ENCODE assay signal across 8 cellular contexts in genomic region chr11:2933376-2934056, GRCh38. TPM values are rescaled to one million over a fixed set of nuclear protein-coding genes. Genes with fewer than 3 reads are reported as not detected.
A peak's percentile ranks its signal among the peaks of the same experiment; 100 is the strongest.
DNase-seq lines count a peak whose midpoint lies in the region; ATAC-seq and TF ChIP-seq lines count a peak whose summit lies in the region.

No MANE protein-coding gene starts in this region.

- H3K4me3 Mint-ChIP-seq in Calu3 (ENCODE audit: low read depth, unreplicated experiment) = peak overlapping the region; percentile 12

- no peaks in the 10 kb centered on the region; the same call in 1 of the 2 replicates for H3K9me3 ChIP-seq in SJCRH30 (replicated peaks)

- intact Hi-C loops in Calu3 (cut with micrococcal nuclease; ENCODE audit: unreplicated experiment) = no loop called here

- no peak for ATAC-seq in GM21576 (IDR thresholded peaks at IDR 0.05; ENCODE audit: unreplicated experiment)
- ATAC-seq in HG03025 (IDR thresholded peaks at IDR 0.05; ENCODE audit: low FRiP score, unreplicated experiment) = no peak

- no peak overlapping the region for H3K27ac ChIP-seq in SJCRH30

- TF ChIP-seq RAD21 in Ishikawa (IDR thresholded peaks at IDR 0.05; ENCODE audit: low read depth) = no peak

- H3K36me3 ChIP-seq in SJCRH30 = no peaks in the 10 kb centered on the region

- H3K4me3 ChIP-seq in fibroblast of the aortic adventitia (ENCODE audit: low read depth, low read length) (no peak overlapping the region), SJCRH30 (no peak overlapping the region)

- no peaks in the 10 kb centered on the region for H3K27me3 Mint-ChIP-seq in Calu3 (ENCODE audit: unreplicated experiment)

- peak; percentile 92 for DNase-seq in Calu3
- peak; percentile 25 for DNase-seq in activated CD4-positive, alpha-beta T cell treated with anti-CD3 and anti-CD28 coated beads, Interleukin-2, amount 50 U/mL, for 1 hour
- DNase-seq in fibroblast of the aortic adventitia (ENCODE audit: low read depth) = peak; percentile 80
- DNase-seq in renal cortical epithelial cell (ENCODE audit: low read depth) = peak; percentile 83
- DNase-seq in SJCRH30 = no peak

- peaks cover 9% of the 10 kb centered on the region for H3K9me3 Mint-ChIP-seq in Calu3 (ENCODE audit: low read depth, unreplicated experiment)

- H3K27ac Mint-ChIP-seq in Calu3 (ENCODE audit: unreplicated experiment) = peak overlapping the region; percentile 73

- peaks cover 15% of the 10 kb centered on the region for H3K4me1 Mint-ChIP-seq in Calu3 (ENCODE audit: low read depth, unreplicated experiment)

- H3K36me3 Mint-ChIP-seq in Calu3 (ENCODE audit: insufficient read depth, unreplicated experiment) = peaks cover 50% of the 10 kb centered on the region

- TF ChIP-seq EP300 in Ishikawa (IDR thresholded peaks at IDR 0.05; ENCODE audit: borderline replicate concordance) = no peak

- no peaks in the 10 kb centered on the region for H3K27me3 ChIP-seq in SJCRH30

- TF ChIP-seq CTCF in Calu3 (IDR thresholded peaks at IDR 0.05; ENCODE audit: unreplicated experiment) (no peak), fibroblast of the aortic adventitia (IDR thresholded peaks at IDR 0.05; ENCODE audit: insufficient read depth, low read length) (no peak)

- BruUV-seq in Calu3 (replicated peaks; lab: Mats Ljungman, UMichigan) = no TSS peak

- CTCF ChIA-PET in Calu3 (lab: Charles Lee) = interaction anchor here (1.0 to 2.2 kb wide), 4 partner anchors 13 to 400 kb away, joined by 3 to 8 read pairs (median 5); no protein-coding TSS in a partner anchor

- H3K4me1 ChIP-seq in SJCRH30 = no peaks in the 10 kb centered on the region

TF ChIP-seq in Ishikawa, 13 proteins besides CTCF, POLR2A, EP300 and RAD21:
- no peak for TF ChIP-seq TEAD4 (IDR thresholded peaks at IDR 0.05)
- TF ChIP-seq, protein P1, sequence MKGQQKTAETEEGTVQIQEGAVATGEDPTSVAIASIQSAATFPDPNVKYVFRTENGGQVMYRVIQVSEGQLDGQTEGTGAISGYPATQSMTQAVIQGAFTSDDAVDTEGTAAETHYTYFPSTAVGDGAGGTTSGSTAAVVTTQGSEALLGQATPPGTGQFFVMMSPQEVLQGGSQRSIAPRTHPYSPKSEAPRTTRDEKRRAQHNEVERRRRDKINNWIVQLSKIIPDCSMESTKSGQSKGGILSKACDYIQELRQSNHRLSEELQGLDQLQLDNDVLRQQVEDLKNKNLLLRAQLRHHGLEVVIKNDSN (IDR thresholded peaks at IDR 0.05) = no peak
- peak; percentile 31; the same call in 1 of the 2 replicates for TF ChIP-seq CEBPB (IDR thresholded peaks at IDR 0.05)
- TF ChIP-seq YY1 (IDR thresholded peaks at IDR 0.05; ENCODE audit: low read depth) = no peak
- TF ChIP-seq MAX (IDR thresholded peaks at IDR 0.05) = peak; percentile 60
- TF ChIP-seq CREB1 (IDR thresholded peaks at IDR 0.05; ENCODE audit: low read depth) = peak; percentile 70
- TF ChIP-seq FOXM1 (IDR thresholded peaks at IDR 0.05; ENCODE audit: borderline replicate concordance, low read depth) = no peak
- TF ChIP-seq NFIC (IDR thresholded peaks at IDR 0.05) = no peak
- TF ChIP-seq, protein P2, sequence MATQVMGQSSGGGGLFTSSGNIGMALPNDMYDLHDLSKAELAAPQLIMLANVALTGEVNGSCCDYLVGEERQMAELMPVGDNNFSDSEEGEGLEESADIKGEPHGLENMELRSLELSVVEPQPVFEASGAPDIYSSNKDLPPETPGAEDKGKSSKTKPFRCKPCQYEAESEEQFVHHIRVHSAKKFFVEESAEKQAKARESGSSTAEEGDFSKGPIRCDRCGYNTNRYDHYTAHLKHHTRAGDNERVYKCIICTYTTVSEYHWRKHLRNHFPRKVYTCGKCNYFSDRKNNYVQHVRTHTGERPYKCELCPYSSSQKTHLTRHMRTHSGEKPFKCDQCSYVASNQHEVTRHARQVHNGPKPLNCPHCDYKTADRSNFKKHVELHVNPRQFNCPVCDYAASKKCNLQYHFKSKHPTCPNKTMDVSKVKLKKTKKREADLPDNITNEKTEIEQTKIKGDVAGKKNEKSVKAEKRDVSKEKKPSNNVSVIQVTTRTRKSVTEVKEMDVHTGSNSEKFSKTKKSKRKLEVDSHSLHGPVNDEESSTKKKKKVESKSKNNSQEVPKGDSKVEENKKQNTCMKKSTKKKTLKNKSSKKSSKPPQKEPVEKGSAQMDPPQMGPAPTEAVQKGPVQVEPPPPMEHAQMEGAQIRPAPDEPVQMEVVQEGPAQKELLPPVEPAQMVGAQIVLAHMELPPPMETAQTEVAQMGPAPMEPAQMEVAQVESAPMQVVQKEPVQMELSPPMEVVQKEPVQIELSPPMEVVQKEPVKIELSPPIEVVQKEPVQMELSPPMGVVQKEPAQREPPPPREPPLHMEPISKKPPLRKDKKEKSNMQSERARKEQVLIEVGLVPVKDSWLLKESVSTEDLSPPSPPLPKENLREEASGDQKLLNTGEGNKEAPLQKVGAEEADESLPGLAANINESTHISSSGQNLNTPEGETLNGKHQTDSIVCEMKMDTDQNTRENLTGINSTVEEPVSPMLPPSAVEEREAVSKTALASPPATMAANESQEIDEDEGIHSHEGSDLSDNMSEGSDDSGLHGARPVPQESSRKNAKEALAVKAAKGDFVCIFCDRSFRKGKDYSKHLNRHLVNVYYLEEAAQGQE (IDR thresholded peaks at IDR 0.05; ENCODE audit: low read depth) = no peak
- TF ChIP-seq EGR1 (IDR thresholded peaks at IDR 0.05) = no peak
- TF ChIP-seq TAF1 (IDR thresholded peaks at IDR 0.05; ENCODE audit: low read depth) = no peak
- TF ChIP-seq TCF12 (IDR thresholded peaks at IDR 0.05; ENCODE audit: low read depth) = peak; percentile 16; the same call in 1 of the 2 replicates
- no peak for TF ChIP-seq ZBTB7A (IDR thresholded peaks at IDR 0.05; ENCODE audit: low read depth)
TF ChIP-seq in Ishikawa: peak in this region for 4.

RNA-seq across cellular contexts. Expression of gene PHLDA2, which starts 4.3 kb away (rescaled TPM):
- total RNA-seq in Calu3 (2022) (111 and 142 TPM in 2 replicates), fibroblast of the aortic adventitia (ENCODE audit: low replicate concordance) (1.2 and 3.8 TPM in 2 replicates), renal cortical epithelial cell (2.0 and 4.9 TPM in 2 replicates)
- not detected in 2 replicates for total RNA-seq in SJCRH30 (2014; rRNA removed; shearing (Covaris generic))

RNA-seq across cellular contexts. Expression of gene CDKN1C, which starts 47.9 kb away (rescaled TPM):
- 2.2 and 2.4 TPM in 2 replicates for total RNA-seq in Calu3 (2022)
- 4.2 and 76.6 TPM in 2 replicates for total RNA-seq in fibroblast of the aortic adventitia (ENCODE audit: low replicate concordance)
- total RNA-seq in renal cortical epithelial cell = 25.3 and 28.5 TPM in 2 replicates
- total RNA-seq in SJCRH30 (2014; rRNA removed; shearing (Covaris generic)) = not detected in 2 replicates

RNA-seq across cellular contexts. Expression of gene NAP1L4, which starts 58.6 kb away (rescaled TPM):
- total RNA-seq in Calu3 (2022) (140 and 150 TPM in 2 replicates), fibroblast of the aortic adventitia (ENCODE audit: low replicate concordance) (99.6 and 111 TPM in 2 replicates), renal cortical epithelial cell (144 and 273 TPM in 2 replicates)
- 135 and 168 TPM in 2 replicates for total RNA-seq in SJCRH30 (2014; rRNA removed; shearing (Covaris generic))

Comparison
In these comparisons a context has a peak if more than half of its experiments do, and no peak if none do; other contexts are left out.
1. DNase-seq: peak in Calu3 (single experiment), activated CD4-positive, alpha-beta T cell treated with anti-CD3 and anti-CD28 coated beads, Interleukin-2, amount 50 U/mL, for 1 hour (single experiment), fibroblast of the aortic adventitia (single experiment) and renal cortical epithelial cell (single experiment); none in SJCRH30 (0 of 2).
2. RNA of gene PHLDA2, which starts 4.3 kb away (total RNA-seq): 111 to 142 TPM in Calu3; 1.2 to 3.8 TPM in fibroblast of the aortic adventitia, 2.0 to 4.9 TPM in renal cortical epithelial cell and not detected in SJCRH30; every median in the first group is over 10 times any median in the second.